In the genomic region with DNA sequence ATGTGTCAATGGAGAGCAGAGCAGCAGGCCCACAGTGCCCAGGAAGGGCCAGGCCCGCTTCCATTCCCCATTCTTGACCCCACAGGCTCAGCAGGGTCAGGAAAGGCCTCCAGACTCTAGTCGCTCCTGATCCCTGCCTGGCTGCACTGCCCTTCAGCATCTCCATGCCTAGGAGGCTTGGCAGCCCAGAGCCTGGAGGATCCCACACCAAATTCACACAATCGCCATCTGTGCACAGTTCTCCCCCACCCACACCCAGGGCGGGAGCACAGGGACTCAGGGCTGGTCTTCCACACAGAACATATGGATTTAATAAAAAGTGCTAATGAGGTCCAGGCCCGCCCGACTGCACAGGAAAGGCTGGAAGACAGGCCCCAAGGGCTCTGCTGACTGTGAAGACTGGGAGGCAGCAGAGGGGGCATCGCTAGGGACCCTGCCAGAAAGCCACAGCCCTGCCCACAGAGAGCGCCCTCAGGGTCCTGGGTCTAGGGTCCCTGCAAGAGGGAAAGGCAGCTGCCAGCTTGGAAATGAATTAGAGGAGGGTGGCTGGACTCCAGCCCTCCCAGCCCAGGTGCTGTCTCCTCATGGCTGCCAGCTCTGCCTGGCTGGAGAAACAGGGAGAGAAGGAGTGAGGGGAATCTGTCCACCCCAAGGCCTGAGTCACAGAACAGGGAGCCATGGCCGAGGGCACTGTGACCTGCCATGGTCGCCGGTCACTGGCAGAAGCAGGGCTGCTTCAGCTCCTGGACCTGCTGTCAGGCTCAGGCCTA, we compare ENCODE assay signal across 18 cellular contexts. TPM values are rescaled to one million over a fixed set of nuclear protein-coding genes. Genes with fewer than 3 reads are reported as not detected.
DNase-seq lines count a peak whose midpoint lies in the region; ATAC-seq and TF ChIP-seq lines count a peak whose summit lies in the region.
"Had no signal": no experiment of that assay in that cellular context is flagged by ENCODE, and none has a peak within 500 bp of the region (broad histone marks: within the 10 kb centered on the region; RNA-seq: fewer than 3 reads in every experiment).

No MANE protein-coding gene starts in this region.

- DNase-seq in heart right ventricle = no peak
- no peak for DNase-seq in left ventricle myocardium superior
- peak; percentile 51 for DNase-seq in islet precursor cell
- DNase-seq in central memory CD4-positive, alpha-beta T cell = no peak
- no peak for DNase-seq in stimulated activated CD4-positive, alpha-beta T cell treated with anti-CD3 and anti-CD28 coated beads, Interleukin-12 subunit alpha, Interleukin-12 subunit beta, amount 100 ng/mL, for 4 hours
- DNase-seq in NCI-H2171 treated with DMSO at 0.1 percent for 48 hours (lab: John Stamatoyannopoulos, UW) = no peak
- no peak for DNase-seq in NCI-H1092 treated with DMSO at 0.1 percent for 48 hours (lab: John Stamatoyannopoulos, UW)
- DNase-seq: ACHN, activated T-cell treated with anti-CD3 and anti-CD28 coated beads for 4 hours, DMS153, Karpas-422, left lung, natural killer cell, NCI-H2029, small intestine, testis had no signal

- no peaks in the 10 kb centered on the region for H3K9me3 ChIP-seq in heart right ventricle
- H3K9me3 ChIP-seq: left lung, testis had no signal

- intact Hi-C loops in heart right ventricle (cut with DNase I) = loop anchor here in 2 of 10 donors (5.0 kb wide), 2 partner anchors 39 to 74 kb away; a partner anchor contains a TSS
- intact Hi-C loops in left ventricle myocardium superior (cut with micrococcal nuclease) = no loop called here

- peak overlapping the region in 8 of 10 donors; percentile 48 to 79 (median 71) for H3K27ac ChIP-seq in heart right ventricle
- H3K27ac ChIP-seq: left lung, testis had no signal

- H3K9me3 Mint-ChIP-seq in brain = peaks cover 0 to 3% (median 0%) of the 10 kb centered on the region in 5 experiments
- H3K9me3 Mint-ChIP-seq: natural killer cell had no signal

- peaks cover 24% of the 10 kb centered on the region for H3K36me3 Mint-ChIP-seq in brain
- H3K36me3 Mint-ChIP-seq: natural killer cell had no signal

- H3K4me1 Mint-ChIP-seq in brain = peaks cover 54% of the 10 kb centered on the region

- WGBS in heart right ventricle, 2 donors = 78 to 79% methylated on average over 11 of the region's 11 CpGs

- H3K27ac Mint-ChIP-seq in brain = peak overlapping the region; percentile 41 to 91 (median 80)
- H3K27ac Mint-ChIP-seq: natural killer cell had no signal

- H3K27me3 Mint-ChIP-seq in brain = no peaks in the 10 kb centered on the region

- H3K4me1 ChIP-seq in heart right ventricle = peaks cover 18 to 88% (median 66%) of the 10 kb centered on the region in 9 donors

- no peak overlapping the region for H3K4me3 ChIP-seq in heart right ventricle
- H3K4me3 ChIP-seq: GM12878, left lung, testis had no signal

- H3K4me3 Mint-ChIP-seq in brain = no peak overlapping the region
- H3K4me3 Mint-ChIP-seq: natural killer cell had no signal

- TF ChIP-seq CTCF in heart right ventricle (IDR thresholded peaks at IDR 0.05) (no peak), brain (conservative IDR thresholded peaks at IDR 0.05) (no peak)

- H3K27me3 ChIP-seq in heart right ventricle = no peaks in the 10 kb centered on the region
- H3K27me3 ChIP-seq: testis had no signal

- peak in 2 of 8 donors; percentile 12 to 35 for ATAC-seq in heart right ventricle
- ATAC-seq in left ventricle myocardium superior = no peak
- ATAC-seq: GM12878, left lung, natural killer cell had no signal

- H3K36me3 ChIP-seq in heart right ventricle = peaks cover 0 to 38% (median 0%) of the 10 kb centered on the region in 9 donors
- H3K36me3 ChIP-seq: left lung had no signal

RNA-seq across cellular contexts. Expression of a gene that starts 39.7 kb away (rescaled TPM):
- total RNA-seq in heart right ventricle (1,000 to 10,000 TPM in 1 of 10 donors, 100 to 1,000 TPM in 9; 314 to 1,034 (median 652) TPM), left ventricle myocardium superior (657 TPM)
- polyA plus RNA-seq in heart right ventricle (100 to 1,000 TPM; 113 to 254 TPM), brain (ENCODE audit: insufficient read depth, low read depth, low replicate concordance) (236 TPM)
